8 cellular contexts compared by ENCODE assay signal in genomic region chr2:111431262-111431661, GRCh38.
DNase-seq lines count a peak whose midpoint lies in the region; ATAC-seq and TF ChIP-seq lines count a peak whose summit lies in the region.
"Not testable (repeated sequence)": the region's sequence is repeated elsewhere in the genome, so short reads cannot be mapped to it uniquely, and the experiment has no call there.

No MANE protein-coding gene starts in this region.

- not testable (repeated sequence) for H3K9me3 ChIP-seq in DOHH2 (ENCODE audit: control insufficient read depth, insufficient read depth, low read length); OCI-LY1 (ENCODE audit: low read length); heart left ventricle

- H3K27ac Mint-ChIP-seq in naive B cell: peak overlapping the region; percentile 81 to 97 (median 94)

- H4K20me1 ChIP-seq in DOHH2 (ENCODE audit: control insufficient read depth, insufficient read depth, low read depth, low read length); OCI-LY1 (ENCODE audit: insufficient read depth, low read length): not testable (repeated sequence)

- H3K27me3 Mint-ChIP-seq in naive B cell: not testable (repeated sequence)

- H3K9me3 Mint-ChIP-seq in naive B cell: not testable (repeated sequence)

- not testable (repeated sequence) for H3K4me3 ChIP-seq in DOHH2 (ENCODE audit: low read length); OCI-LY1 (ENCODE audit: low read depth, low read length, poor library complexity, severe bottlenecking); heart left ventricle

- not testable (repeated sequence) for H2AFZ ChIP-seq in OCI-LY1 (ENCODE audit: low read length)

- not testable (repeated sequence) for H3F3A ChIP-seq in DOHH2 (ENCODE audit: control insufficient read depth, insufficient read depth); OCI-LY1 (ENCODE audit: insufficient read depth, low read length)

- not testable (repeated sequence) for H3K9me2 ChIP-seq in DOHH2 (replicated peaks; ENCODE audit: control insufficient read depth, low read length); OCI-LY1 (ENCODE audit: low read depth, low read length)

- H3K4me3 Mint-ChIP-seq in naive B cell: peak overlapping the region; percentile 15 to 84 (median 58)

- peak overlapping the region; percentile 23; the same call in 1 of the 2 replicates for H3K9ac ChIP-seq in OCI-LY1 (ENCODE audit: low read length)

- H3K36me3 Mint-ChIP-seq in naive B cell: not testable (repeated sequence)

- ATAC-seq in GM18907 (IDR thresholded peaks at IDR 0.05; ENCODE audit: unreplicated experiment): peak; percentile 55
- peak; percentile 54 for ATAC-seq in GM21526 (IDR thresholded peaks at IDR 0.05; ENCODE audit: low FRiP score, unreplicated experiment)
- ATAC-seq in HG02759 (IDR thresholded peaks at IDR 0.05; ENCODE audit: unreplicated experiment): peak; percentile 58
- ATAC-seq in HG03159 (IDR thresholded peaks at IDR 0.05; ENCODE audit: unreplicated experiment): peak; percentile 53
- ATAC-seq in heart left ventricle: peak in 3 of 4 donors; percentile 35 to 65 (median 50)
- peak; percentile 81 to 82 for ATAC-seq in naive B cell (ENCODE audit: low read depth in 2 of 2)

- H3K4me1 ChIP-seq in DOHH2 (ENCODE audit: control insufficient read depth, low read length) (peaks cover 41% of the 10 kb centered on the region), OCI-LY1 (ENCODE audit: insufficient read depth, low read length, severe bottlenecking) (peaks cover 81% of the 10 kb centered on the region)
- not testable (repeated sequence) for H3K4me1 ChIP-seq in heart left ventricle

- TF ChIP-seq POLR2A in heart left ventricle (IDR thresholded peaks at IDR 0.05): not testable (repeated sequence)

- not testable (repeated sequence) for TF ChIP-seq CTCF in DOHH2 (IDR thresholded peaks at IDR 0.05; ENCODE audit: low read depth, low read length, poor library complexity, severe bottlenecking); OCI-LY1 (IDR thresholded peaks at IDR 0.05; ENCODE audit: low read length); heart left ventricle (IDR thresholded peaks at IDR 0.05)

- intact Hi-C loops in heart left ventricle (cut with DNase I): not testable (repeated sequence)

- H3K27ac ChIP-seq in DOHH2 (ENCODE audit: low read depth, low read length) (peak overlapping the region; percentile 43), OCI-LY1 (ENCODE audit: low read depth, low read length, poor library complexity, severe bottlenecking) (peak overlapping the region; percentile 85)
- H3K27ac ChIP-seq in heart left ventricle: not testable (repeated sequence)

- H3K27me3 ChIP-seq in DOHH2 (ENCODE audit: control insufficient read depth, low read length); OCI-LY1 (ENCODE audit: insufficient read depth, low read length); heart left ventricle: not testable (repeated sequence)

- WGBS in heart left ventricle, 4 donors: 52 to 92% (median 81%) methylated on average over 2 to 3 of the region's 5 CpGs

- DNase-seq in heart left ventricle: not testable (repeated sequence)
- peak; percentile 25 for DNase-seq in naive B cell

- not testable (repeated sequence) for H3K79me2 ChIP-seq in DOHH2 (ENCODE audit: control insufficient read depth, low read length); OCI-LY1 (ENCODE audit: insufficient read depth, low read length)

- H3K36me3 ChIP-seq in DOHH2 (ENCODE audit: control insufficient read depth, low read length); OCI-LY1 (ENCODE audit: insufficient read depth, low read length); heart left ventricle: not testable (repeated sequence)

- H3K4me1 Mint-ChIP-seq in naive B cell: peaks cover 26 to 43% (median 29%) of the 10 kb centered on the region in 3 donors

- H3K4me2 ChIP-seq in DOHH2 (ENCODE audit: low read length); OCI-LY1 (ENCODE audit: low read length): not testable (repeated sequence)
